8 cellular contexts compared by ENCODE assay signal in genomic region chr2:86393521-86394490, GRCh38. TPM values are rescaled to one million over a fixed set of nuclear protein-coding genes. Genes with fewer than 3 reads are reported as not detected.
DNase-seq lines count a peak whose midpoint lies in the region; ATAC-seq and TF ChIP-seq lines count a peak whose summit lies in the region.

No MANE protein-coding gene starts in this region.

- no peaks in the 10 kb centered on the region for H3K27me3 ChIP-seq in duodenal mucosa (ENCODE audit: control insufficient read depth in 1 of 2, insufficient read depth in 2 of 2, low read length in 2 of 2)

- peaks cover 18 to 19% of the 10 kb centered on the region in 2 donors for H3K4me1 ChIP-seq in duodenal mucosa (ENCODE audit: control insufficient read depth in 1 of 2, insufficient read depth in 2 of 2, low read length in 2 of 2)

- no peak overlapping the region for H3K27ac ChIP-seq in duodenal mucosa (ENCODE audit: low read depth, low read length)

- H3K9ac ChIP-seq in duodenal mucosa (ENCODE audit: low read depth in 1 of 2, low read length in 2 of 2): no peak overlapping the region

- intact Hi-C loops in posterior vena cava (cut with DNase I): no loop called here

- no peak for TF ChIP-seq CTCF in omental fat pad (IDR thresholded peaks at IDR 0.05)

- ATAC-seq in omental fat pad (ENCODE audit: low FRiP score): peak; percentile 89
- no peak for ATAC-seq in HG02610 (IDR thresholded peaks at IDR 0.05; ENCODE audit: unreplicated experiment)

- DNase-seq in ELR (ENCODE audit: low read depth) (peak; percentile 63), NCI-H524 (lab: John Stamatoyannopoulos, UW) (peak; percentile 93 to 98), omental fat pad (ENCODE audit: low spot score) (no peak), GOT3 (lab: John Stamatoyannopoulos, UW) (no peak), posterior vena cava (ENCODE audit: low spot score) (no peak)
- DNase-seq in stimulated activated CD4-positive, alpha-beta T cell treated with anti-CD3 and anti-CD28 coated beads, Interleukin-2, amount 100 ng/mL, for 24 hours: no peak

- no peaks in the 10 kb centered on the region for H3K9me3 ChIP-seq in duodenal mucosa (ENCODE audit: control insufficient read depth in 1 of 2, low read length in 2 of 2)

- peak overlapping the region; percentile 1 to 50 for H3K4me3 ChIP-seq in duodenal mucosa (ENCODE audit: low read depth in 1 of 2, low read length in 2 of 2)

- no peaks in the 10 kb centered on the region for H3K36me3 ChIP-seq in duodenal mucosa (ENCODE audit: control insufficient read depth in 1 of 2, insufficient read depth in 2 of 2, low read length in 2 of 2)

RNA-seq across cellular contexts. Expression of gene KDM3A, which starts 47.4 kb away (rescaled TPM):
- total RNA-seq in omental fat pad (10 to 100 TPM; 17.7 to 56.0 (median 25.7) TPM), posterior vena cava (10 to 100 TPM; 41.8 to 46.0 TPM)

RNA-seq across cellular contexts. Expression of gene REEP1, which starts 56.4 kb away (rescaled TPM):
- total RNA-seq in omental fat pad (10 to 100 TPM in 1 of 4 donors, 1 to 10 TPM in 3; 2.5 to 15.4 (median 4.3) TPM), posterior vena cava (10 to 100 TPM; 48.4 to 55.2 TPM)

Comparison
In these comparisons a context has a peak if more than half of its experiments do, and no peak if none do; other contexts are left out.
1. DNase-seq: peak in ELR (single experiment) and NCI-H524 (2 of 2); none in omental fat pad (single experiment), stimulated activated CD4-positive, alpha-beta T cell treated with anti-CD3 and anti-CD28 coated beads, Interleukin-2, amount 100 ng/mL, for 24 hours (0 of 2), GOT3 (single experiment) and posterior vena cava (single experiment).